ENCODE assay signal across 10 cellular contexts in the genomic region with DNA sequence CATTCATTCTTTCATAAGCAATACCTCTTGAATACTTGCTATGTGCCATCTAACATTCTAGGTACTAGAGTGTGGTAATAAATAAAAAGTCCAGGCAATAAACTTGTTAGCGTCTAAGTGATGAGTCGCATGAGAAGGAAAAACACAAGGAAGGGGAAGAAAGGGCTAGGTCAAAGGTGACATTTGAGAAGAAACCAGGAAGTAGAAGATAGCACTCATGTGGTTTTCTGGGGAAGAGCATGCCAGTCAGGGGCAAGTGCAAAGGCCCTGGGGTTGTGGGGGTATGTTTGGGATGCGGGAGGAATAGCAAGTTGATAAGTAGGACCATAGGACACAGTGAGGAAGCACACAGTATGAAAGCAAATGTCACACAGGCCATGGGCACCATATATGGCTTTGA.
"Had no signal": no experiment of that assay in that cellular context is flagged by ENCODE, and none has a peak within 500 bp of the region (broad histone marks: within the 10 kb centered on the region; RNA-seq: fewer than 3 reads in every experiment).

No MANE protein-coding gene starts in this region.

- H3K27me3 Mint-ChIP-seq: activated naive CD8-positive, alpha-beta T cell had no signal

- ATAC-seq: pancreas had no signal

- DNase-seq: activated CD4-positive, alpha-beta T cell treated with anti-CD3 and anti-CD28 coated beads, Interleukin-2, amount 50 U/mL, for 4 hours; activated CD4-positive, CD25-positive, alpha-beta regulatory T cell; activated gamma-delta T cell; activated T-cell treated with anti-CD3 and anti-CD28 coated beads, Interleukin-2, amount 50 U/mL, for 1 hour; aorta; dorsolateral prefrontal cortex; kidney; midbrain; pancreas had no signal

- H3K4me3 Mint-ChIP-seq: activated naive CD8-positive, alpha-beta T cell had no signal
